13 cellular contexts compared by ENCODE assay signal in the genomic region with DNA sequence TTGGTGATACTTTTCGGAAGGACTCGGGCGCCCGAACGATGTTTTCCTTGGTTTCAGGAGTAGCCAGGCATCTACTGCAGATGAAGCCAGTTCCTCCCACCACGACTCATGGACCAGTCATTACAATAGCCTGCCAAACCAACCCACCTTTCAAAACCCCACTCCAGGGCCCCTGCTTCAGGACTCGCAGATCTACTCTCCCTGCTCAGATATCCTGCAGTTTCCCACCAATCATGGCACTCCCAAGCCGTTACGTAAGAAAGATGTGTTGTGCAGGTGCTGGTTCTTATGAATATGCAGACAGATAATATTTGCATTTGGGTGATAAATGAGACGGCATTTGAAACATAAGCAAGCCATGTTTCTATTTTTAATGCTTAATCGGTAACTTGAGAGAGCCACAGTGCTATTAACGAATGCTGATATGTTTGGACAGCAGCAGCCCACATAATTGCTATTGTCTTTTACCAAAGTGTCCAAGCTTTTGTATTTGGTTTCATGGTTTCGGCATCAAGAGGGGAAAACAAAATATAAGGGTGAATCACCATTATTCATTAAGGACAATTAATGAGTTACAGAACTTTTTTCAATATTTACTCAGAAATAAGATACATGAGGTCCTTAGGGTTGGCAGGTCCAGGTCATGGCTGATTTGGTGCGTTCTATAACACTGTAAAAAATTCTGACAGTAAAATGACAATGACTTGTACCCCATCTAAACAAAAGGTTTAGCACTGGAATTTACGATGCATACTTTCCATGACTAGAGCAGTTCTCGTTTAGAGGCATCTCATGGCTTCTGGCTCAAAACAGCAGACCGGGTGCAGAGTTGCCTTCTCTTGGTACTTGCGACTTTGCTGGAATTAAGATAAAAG. TPM values are rescaled to one million over a fixed set of nuclear protein-coding genes. Genes with fewer than 3 reads are reported as not detected.
A peak's percentile ranks its signal among the peaks of the same experiment; 100 is the strongest.
DNase-seq lines count a peak whose midpoint lies in the region; ATAC-seq and TF ChIP-seq lines count a peak whose summit lies in the region.
"Had no signal": no experiment of that assay in that cellular context is flagged by ENCODE, and none has a peak within 500 bp of the region (broad histone marks: within the 10 kb centered on the region; RNA-seq: fewer than 3 reads in every experiment).

No MANE protein-coding gene starts in this region.

- ATAC-seq in activated CD8-positive, alpha-beta T cell treated with anti-CD3 and anti-CD28 coated beads for 36 hours: no peak
- no peak for ATAC-seq in activated CD8-positive, alpha-beta T cell treated with anti-CD3 and anti-CD28 coated beads, Interleukin-2, amount 10 ng/mL, durations not matched to agents 7 days and 5 days
- peak; percentile 30 for ATAC-seq in HG02798 (IDR thresholded peaks at IDR 0.05; ENCODE audit: poor library complexity, unreplicated experiment)
- ATAC-seq: activated CD8-positive, alpha-beta memory T cell treated with anti-CD3 and anti-CD28 coated beads, Interleukin-2, amount 10 ng/mL, durations not matched to agents 7 days and 5 days; left cardiac atrium had no signal

- CTCF ChIA-PET in activated CD8-positive, alpha-beta T cell treated with anti-CD3 and anti-CD28 coated beads for 36 hours (lab: Charles Lee): interaction anchor here (0.9 to 4.6 kb wide), 8 partner anchors 9 to 351 kb away, joined by 3 to 34 read pairs (median 10); no protein-coding TSS in a partner anchor
- CTCF ChIA-PET in activated CD8-positive, alpha-beta T cell treated with anti-CD3 and anti-CD28 coated beads, Interleukin-2, amount 10 ng/mL, durations not matched to agents 7 days and 5 days (lab: Charles Lee): interaction anchor here (1.0 to 2.9 kb wide), 8 partner anchors 8 to 325 kb away, joined by 3 to 28 read pairs (median 6); no protein-coding TSS in a partner anchor

- H3K36me3 Mint-ChIP-seq in activated CD8-positive, alpha-beta T cell treated with anti-CD3 and anti-CD28 coated beads for 36 hours (ENCODE audit: low read depth): no peaks in the 10 kb centered on the region
- no peaks in the 10 kb centered on the region for H3K36me3 Mint-ChIP-seq in activated CD8-positive, alpha-beta T cell treated with anti-CD3 and anti-CD28 coated beads, Interleukin-2, amount 10 ng/mL, durations not matched to agents 7 days and 5 days (ENCODE audit: low read depth)
- H3K36me3 Mint-ChIP-seq: activated CD8-positive, alpha-beta memory T cell treated with anti-CD3 and anti-CD28 coated beads, Interleukin-2, amount 10 ng/mL, durations not matched to agents 7 days and 5 days had no signal

- no peaks in the 10 kb centered on the region for H3K9me3 Mint-ChIP-seq in activated CD8-positive, alpha-beta T cell treated with anti-CD3 and anti-CD28 coated beads for 36 hours
- H3K9me3 Mint-ChIP-seq in activated CD8-positive, alpha-beta T cell treated with anti-CD3 and anti-CD28 coated beads, Interleukin-2, amount 10 ng/mL, durations not matched to agents 7 days and 5 days (ENCODE audit: insufficient read depth): no peaks in the 10 kb centered on the region

- TF ChIP-seq CTCF in activated CD8-positive, alpha-beta T cell treated with anti-CD3 and anti-CD28 coated beads for 36 hours (IDR thresholded peaks at IDR 0.05): no peak

- intact Hi-C loops in activated CD8-positive, alpha-beta T cell treated with anti-CD3 and anti-CD28 coated beads for 36 hours (cut with micrococcal nuclease): loop anchor here (5.0 kb wide), 1 partner anchor 38 kb away; a partner anchor contains a TSS

- peak; percentile 34 for DNase-seq in activated CD8-positive, alpha-beta T cell treated with anti-CD3 and anti-CD28 coated beads for 36 hours
- DNase-seq in activated CD8-positive, alpha-beta T cell treated with anti-CD3 and anti-CD28 coated beads, Interleukin-2, amount 10 ng/mL, durations not matched to agents 7 days and 5 days: no peak
- DNase-seq in NCI-H748 (lab: John Stamatoyannopoulos, UW; ENCODE audit: unreplicated experiment) (peak; percentile 82), activated T-cell treated with anti-CD3 and anti-CD28 coated beads for 4 hours (no peak), GOT3 (lab: John Stamatoyannopoulos, UW) (no peak)
- no peak for DNase-seq in stimulated activated CD4-positive, alpha-beta T cell treated with anti-CD3 and anti-CD28 coated beads, Interleukin-15, amount 100 ng/mL, for 24 hours
- no peak for DNase-seq in stimulated activated naive CD4-positive, alpha-beta T cell (lab: John Stamatoyannopoulos, UW)
- DNase-seq: activated CD8-positive, alpha-beta memory T cell treated with anti-CD3 and anti-CD28 coated beads, Interleukin-2, amount 10 ng/mL, durations not matched to agents 7 days and 5 days; left cardiac atrium; NCI-H226; psoas muscle; SW 1271 had no signal

- POLR2A ChIA-PET in activated CD8-positive, alpha-beta T cell treated with anti-CD3 and anti-CD28 coated beads for 36 hours (lab: Charles Lee): interaction anchor here (0.6 to 1.4 kb wide), 3 partner anchors 16 to 49 kb away, joined by 3 to 4 read pairs (median 3); no protein-coding TSS in a partner anchor
- POLR2A ChIA-PET in activated CD8-positive, alpha-beta T cell treated with anti-CD3 and anti-CD28 coated beads, Interleukin-2, amount 10 ng/mL, durations not matched to agents 7 days and 5 days (lab: Charles Lee): no interaction called here

- no peak overlapping the region for H3K27ac Mint-ChIP-seq in activated CD8-positive, alpha-beta T cell treated with anti-CD3 and anti-CD28 coated beads for 36 hours
- no peak overlapping the region for H3K27ac Mint-ChIP-seq in activated CD8-positive, alpha-beta T cell treated with anti-CD3 and anti-CD28 coated beads, Interleukin-2, amount 10 ng/mL, durations not matched to agents 7 days and 5 days
- H3K27ac Mint-ChIP-seq: activated CD8-positive, alpha-beta memory T cell treated with anti-CD3 and anti-CD28 coated beads, Interleukin-2, amount 10 ng/mL, durations not matched to agents 7 days and 5 days had no signal

- H3K4me3 Mint-ChIP-seq in activated CD8-positive, alpha-beta T cell treated with anti-CD3 and anti-CD28 coated beads for 36 hours: no peak overlapping the region
- H3K4me3 Mint-ChIP-seq in activated CD8-positive, alpha-beta T cell treated with anti-CD3 and anti-CD28 coated beads, Interleukin-2, amount 10 ng/mL, durations not matched to agents 7 days and 5 days: no peak overlapping the region
- H3K4me3 Mint-ChIP-seq: activated CD8-positive, alpha-beta memory T cell treated with anti-CD3 and anti-CD28 coated beads, Interleukin-2, amount 10 ng/mL, durations not matched to agents 7 days and 5 days had no signal

- peaks cover 23% of the 10 kb centered on the region for H3K4me1 Mint-ChIP-seq in activated CD8-positive, alpha-beta T cell treated with anti-CD3 and anti-CD28 coated beads for 36 hours (ENCODE audit: low read depth)
- peaks cover 18% of the 10 kb centered on the region for H3K4me1 Mint-ChIP-seq in activated CD8-positive, alpha-beta T cell treated with anti-CD3 and anti-CD28 coated beads, Interleukin-2, amount 10 ng/mL, durations not matched to agents 7 days and 5 days (ENCODE audit: low read depth)

- H3K27me3 Mint-ChIP-seq in activated CD8-positive, alpha-beta T cell treated with anti-CD3 and anti-CD28 coated beads for 36 hours: peaks cover 55% of the 10 kb centered on the region
- peaks cover 51% of the 10 kb centered on the region for H3K27me3 Mint-ChIP-seq in activated CD8-positive, alpha-beta T cell treated with anti-CD3 and anti-CD28 coated beads, Interleukin-2, amount 10 ng/mL, durations not matched to agents 7 days and 5 days (ENCODE audit: low read depth)

RNA-seq across cellular contexts. Expression of a gene that starts 3.7 kb away (rescaled TPM):
- under 1 TPM; 0.11 to 0.32 TPM for total RNA-seq in activated CD8-positive, alpha-beta T cell treated with anti-CD3 and anti-CD28 coated beads for 36 hours
- total RNA-seq in activated CD8-positive, alpha-beta T cell treated with anti-CD3 and anti-CD28 coated beads, Interleukin-2, amount 10 ng/mL, durations not matched to agents 7 days and 5 days: 1 to 10 TPM in 1 of 2 experiments, under 1 TPM in 1; 0.50 to 1.1 TPM

RNA-seq across cellular contexts. Expression of a gene that starts 38.6 kb away (rescaled TPM):
- total RNA-seq in activated CD8-positive, alpha-beta T cell treated with anti-CD3 and anti-CD28 coated beads for 36 hours: 100 to 1,000 TPM; 368 to 396 TPM
- total RNA-seq in activated CD8-positive, alpha-beta T cell treated with anti-CD3 and anti-CD28 coated beads, Interleukin-2, amount 10 ng/mL, durations not matched to agents 7 days and 5 days: 100 to 1,000 TPM; 571 to 604 TPM

RNA-seq across cellular contexts. Expression of a gene that starts 40.6 kb away (rescaled TPM):
- 1 to 10 TPM; 2.9 to 3.5 TPM for total RNA-seq in activated CD8-positive, alpha-beta T cell treated with anti-CD3 and anti-CD28 coated beads for 36 hours
- 1 to 10 TPM; 6.8 to 9.2 TPM for total RNA-seq in activated CD8-positive, alpha-beta T cell treated with anti-CD3 and anti-CD28 coated beads, Interleukin-2, amount 10 ng/mL, durations not matched to agents 7 days and 5 days

Comparison
In these comparisons a context has a peak if more than half of its experiments do, and no peak if none do; other contexts are left out.
1. DNase-seq: peak in activated CD8-positive, alpha-beta T cell treated with anti-CD3 and anti-CD28 coated beads for 36 hours (single experiment) and NCI-H748 (single experiment); none in activated CD8-positive, alpha-beta T cell treated with anti-CD3 and anti-CD28 coated beads, Interleukin-2, amount 10 ng/mL, durations not matched to agents 7 days and 5 days (single experiment), activated T-cell treated with anti-CD3 and anti-CD28 coated beads for 4 hours (single experiment), stimulated activated CD4-positive, alpha-beta T cell treated with anti-CD3 and anti-CD28 coated beads, Interleukin-15, amount 100 ng/mL, for 24 hours (single experiment), GOT3 (single experiment) and stimulated activated naive CD4-positive, alpha-beta T cell (0 of 6).